13 cellular contexts compared by ENCODE assay signal in genomic region chr1:147168626-147169058, GRCh38. TPM values are rescaled to one million over a fixed set of nuclear protein-coding genes. Genes with fewer than 3 reads are reported as not detected.
DNase-seq lines count a peak whose midpoint lies in the region; ATAC-seq and TF ChIP-seq lines count a peak whose summit lies in the region.
"Had no signal": no experiment of that assay in that cellular context is flagged by ENCODE, and none has a peak within 500 bp of the region (broad histone marks: within the 10 kb centered on the region; RNA-seq: fewer than 3 reads in every experiment).

No MANE protein-coding gene starts in this region.

- no peak overlapping the region for H3K56ac ChIP-seq in IMR-90 (ENCODE audit: extremely low read depth, insufficient read depth, low read length)

- peaks cover 4% of the 10 kb centered on the region for H4K20me1 ChIP-seq in IMR-90 (ENCODE audit: insufficient read depth, low read length)

- no peak overlapping the region for H4K8ac ChIP-seq in IMR-90 (ENCODE audit: low read depth in 2 of 2, low read length in 2 of 2)

- no peak overlapping the region for H2BK20ac ChIP-seq in IMR-90 (ENCODE audit: low read depth, low read length)

- H4K5ac ChIP-seq in IMR-90 (ENCODE audit: low read depth, low read length), result no peak overlapping the region; the same call in 1 of the 2 replicates

- peaks cover 40% of the 10 kb centered on the region for H3K4me1 Mint-ChIP-seq in nephron progenitor cell

- no peak for TF ChIP-seq CTCF in BE2C (IDR thresholded peaks at IDR 0.05; ENCODE audit: low read depth, low read length)
- TF ChIP-seq CTCF in IMR-90 (conservative IDR thresholded peaks at IDR 0.05; ENCODE audit: low read depth, low read length), result no peak
- no peak for TF ChIP-seq CTCF in VCaP (conservative IDR thresholded peaks at IDR 0.05)
- TF ChIP-seq CTCF in nephron progenitor cell (IDR thresholded peaks at IDR 0.05), result no peak
- TF ChIP-seq CTCF in GM20000 (IDR thresholded peaks at IDR 0.05; ENCODE audit: extremely low read depth, missing control alignments), result no peak

- H3K9me3 ChIP-seq in BE2C (no peaks in the 10 kb centered on the region), IMR-90 (ENCODE audit: control insufficient read depth, insufficient read depth, low read length) (no peaks in the 10 kb centered on the region)

- peak overlapping the region; percentile 37 for H3K4ac ChIP-seq in IMR-90 (ENCODE audit: low read depth, low read length)

- H3K27ac Mint-ChIP-seq in nephron progenitor cell, result no peak overlapping the region
- H3K27ac Mint-ChIP-seq: activated CD8-positive, alpha-beta T cell treated with anti-CD3 and anti-CD28 coated beads, Interleukin-2, amount 10 ng/mL, durations not matched to agents 7 days and 5 days had no signal

- WGBS in IMR-90 (ENCODE audit: extremely low coverage in 2 of 2, insufficient read length in 1 of 2), 2 experiments, result no CpG with 5 or more reads among the region's 2 CpGs

- CTCF ChIA-PET in IMR-90 (lab: Yijun Ruan, JAX), result interaction anchor here (1.4 kb wide), 1 partner anchor 74 kb away, joined by 3 read pairs; the partner anchor contains the start of gene CHD1L

- no peaks in the 10 kb centered on the region for H3K27me3 ChIP-seq in BE2C
- H3K27me3 ChIP-seq in IMR-90 (ENCODE audit: control insufficient read depth, insufficient read depth, low read length), result no peaks in the 10 kb centered on the region

- peak overlapping the region; percentile 36; the same call in 1 of the 2 replicates for H3K18ac ChIP-seq in IMR-90 (ENCODE audit: low read depth, low read length)

- H3K79me1 ChIP-seq in IMR-90 (ENCODE audit: low read depth in 1 of 2, low read length in 2 of 2), result peaks cover 22 to 35% of the 10 kb centered on the region in 2 experiments

- peak overlapping the region; percentile 68 for H4K91ac ChIP-seq in IMR-90 (ENCODE audit: insufficient read depth, low read depth, low read length)

- H3K27ac ChIP-seq in IMR-90 (ENCODE audit: insufficient read depth, low read length) (peak overlapping the region; percentile 48; the same call in 1 of the 2 replicates), VCaP (peak overlapping the region; percentile 25)
- H3K27ac ChIP-seq: coronary artery had no signal

- no peak overlapping the region for H3K4me3 ChIP-seq in BE2C (ENCODE audit: low read depth, low read length)
- H3K4me3 ChIP-seq in IMR-90 (ENCODE audit: insufficient read depth, low read depth, low read length), result no peak overlapping the region
- H3K4me3 ChIP-seq: coronary artery had no signal

- dilution Hi-C loops in IMR-90 (cut with HindIII; ENCODE audit: low sequenced_read_pairs, unreplicated experiment), result no loop called here

- no peak overlapping the region for H3K23ac ChIP-seq in IMR-90 (ENCODE audit: low read depth, low read length)

- H2BK15ac ChIP-seq in IMR-90 (ENCODE audit: low read depth, low read length), result peak overlapping the region; percentile 32; the same call in 1 of the 3 replicates

- no peak overlapping the region for H2AFZ ChIP-seq in IMR-90 (replicated peaks; ENCODE audit: low read length, poor library complexity)

- peaks cover 8% of the 10 kb centered on the region for H3K9me1 ChIP-seq in IMR-90 (ENCODE audit: insufficient read depth, low read length)

- peak overlapping the region; percentile 39 for H3K4me2 ChIP-seq in IMR-90 (ENCODE audit: low read depth, low read length)

- no peak overlapping the region for H3K9ac ChIP-seq in IMR-90 (ENCODE audit: low read depth, low read length)

- intact Hi-C loops in IMR-90 (cut with micrococcal nuclease), result no loop called here

- TF ChIP-seq RAD21 in IMR-90 (IDR thresholded peaks at IDR 0.05; ENCODE audit: low read length), result no peak

- peaks cover 4% of the 10 kb centered on the region for H3K9me3 Mint-ChIP-seq in nephron progenitor cell
- H3K9me3 Mint-ChIP-seq: CD4-positive, alpha-beta memory T cell had no signal

- in situ Hi-C loops in IMR-90 (cut with MboI; ENCODE audit: low sequenced_read_pairs), result no loop called here

- no TSS peak for BruUV-seq in IMR-90 (replicated peaks; lab: Mats Ljungman, UMichigan)

- H2AK9ac ChIP-seq in IMR-90 (replicated peaks; ENCODE audit: low read depth, low read length, poor library complexity), result no peak overlapping the region

- H3K27me3 Mint-ChIP-seq in nephron progenitor cell (ENCODE audit: low read depth, poor library complexity), result no peaks in the 10 kb centered on the region
- H3K27me3 Mint-ChIP-seq: CD4-positive, alpha-beta memory T cell had no signal

- H3K36me3 ChIP-seq in BE2C (peaks cover 13% of the 10 kb centered on the region), IMR-90 (ENCODE audit: control insufficient read depth, insufficient read depth, low read length) (peaks cover 8% of the 10 kb centered on the region)

- peaks cover 9% of the 10 kb centered on the region; the same call in 1 of the 2 replicates for H3K4me1 ChIP-seq in BE2C
- H3K4me1 ChIP-seq in IMR-90 (ENCODE audit: control insufficient read depth, insufficient read depth, low read length), result peaks cover 10% of the 10 kb centered on the region

- H3K36me3 Mint-ChIP-seq in nephron progenitor cell (ENCODE audit: low read depth), result peaks cover 40% of the 10 kb centered on the region

- peak overlapping the region; percentile 36; the same call in 1 of the 2 replicates for H2AK5ac ChIP-seq in IMR-90 (ENCODE audit: low read depth, low read length)

- no peak for TF ChIP-seq POLR2A in IMR-90 (IDR thresholded peaks at IDR 0.05; ENCODE audit: low read depth, low read length)

- POLR2A ChIA-PET in IMR-90 (lab: Charles Lee; ENCODE audit: unreplicated experiment), result no interaction called here

- H3K14ac ChIP-seq in IMR-90 (replicated peaks; ENCODE audit: low read depth, low read length), result peak overlapping the region; percentile 77; the same call in 1 of the 2 replicates

- no peak for ATAC-seq in IMR-90 (ENCODE audit: low read depth)
- ATAC-seq: activated CD8-positive, alpha-beta T cell treated with anti-CD3 and anti-CD28 coated beads, Interleukin-2, amount 10 ng/mL, durations not matched to agents 7 days and 5 days had no signal

- no peak overlapping the region for H3K4me3 Mint-ChIP-seq in nephron progenitor cell
- H3K4me3 Mint-ChIP-seq: activated CD8-positive, alpha-beta T cell treated with anti-CD3 and anti-CD28 coated beads, Interleukin-2, amount 10 ng/mL, durations not matched to agents 7 days and 5 days; CD4-positive, alpha-beta memory T cell had no signal

- peak overlapping the region; percentile 47 for H2BK120ac ChIP-seq in IMR-90 (ENCODE audit: low read depth, low read length)

- DNase-seq in BE2C (peak; percentile 65), IMR-90 (peak; percentile 42), islet precursor cell (peak; percentile 50), occipital lobe (lab: John Stamatoyannopoulos, UW) (no peak), nephron progenitor cell (no peak), nucleus accumbens (lab: John Stamatoyannopoulos, UW) (no peak), GM20000 (ENCODE audit: low spot score) (no peak)
- DNase-seq: activated CD8-positive, alpha-beta T cell treated with anti-CD3 and anti-CD28 coated beads, Interleukin-2, amount 10 ng/mL, durations not matched to agents 7 days and 5 days; CD4-positive, alpha-beta memory T cell; KG1; retina had no signal

- H2BK5ac ChIP-seq in IMR-90 (ENCODE audit: low read depth, low read length, poor library complexity, severe bottlenecking), result peak overlapping the region; percentile 79

TF ChIP-seq in IMR-90, 13 proteins besides CTCF, POLR2A, EP300 and RAD21:
- TF ChIP-seq NFE2L2 (IDR thresholded peaks at IDR 0.05; ENCODE audit: low read depth, low read length) (no peak), RCOR1 (IDR thresholded peaks at IDR 0.05; ENCODE audit: insufficient replicate concordance, low read length) (no peak)
- TF ChIP-seq, protein P1, sequence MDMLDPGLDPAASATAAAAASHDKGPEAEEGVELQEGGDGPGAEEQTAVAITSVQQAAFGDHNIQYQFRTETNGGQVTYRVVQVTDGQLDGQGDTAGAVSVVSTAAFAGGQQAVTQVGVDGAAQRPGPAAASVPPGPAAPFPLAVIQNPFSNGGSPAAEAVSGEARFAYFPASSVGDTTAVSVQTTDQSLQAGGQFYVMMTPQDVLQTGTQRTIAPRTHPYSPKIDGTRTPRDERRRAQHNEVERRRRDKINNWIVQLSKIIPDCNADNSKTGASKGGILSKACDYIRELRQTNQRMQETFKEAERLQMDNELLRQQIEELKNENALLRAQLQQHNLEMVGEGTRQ (IDR thresholded peaks at IDR 0.05; ENCODE audit: low read depth, low read length), result no peak

RNA-seq across cellular contexts. Expression of gene PRKAB2, which starts 3.6 kb away (rescaled TPM):
- polyA plus RNA-seq in BE2C (2012; ENCODE audit: insufficient read depth, insufficient read length, low read depth), result 18.1 TPM
- total RNA-seq in IMR-90 (2012; rRNA removed) (8.4 and 10.6 TPM in 2 replicates), occipital lobe (33.4 TPM)
- 9.7 and 11.0 TPM in 2 replicates for polyA plus RNA-seq in IMR-90 (2012; rRNA removed)
- polyA plus RNA-seq in IMR-90 (2012; cell fraction: cytosol; rRNA removed), result 2.7 and 2.9 TPM in 2 replicates
- polyA plus RNA-seq in IMR-90 (2012; cell fraction: nucleus; rRNA removed; ENCODE audit: low replicate concordance), result 11.9 and 42.6 TPM in 2 replicates

RNA-seq across cellular contexts. Expression of gene FMO5, which starts 56.5 kb away (rescaled TPM):
- 0.57 TPM for polyA plus RNA-seq in BE2C (2012; ENCODE audit: insufficient read depth, insufficient read length, low read depth)
- 0.36 and 0.83 TPM in 2 replicates for total RNA-seq in IMR-90 (2012; rRNA removed)
- 0.50 and 0.51 TPM in 2 replicates for polyA plus RNA-seq in IMR-90 (2012; rRNA removed)
- 0.01 and 0.10 TPM in 2 replicates for polyA plus RNA-seq in IMR-90 (2012; cell fraction: cytosol; rRNA removed)
- 0.29 and 1.3 TPM in 2 replicates for polyA plus RNA-seq in IMR-90 (2012; cell fraction: nucleus; rRNA removed; ENCODE audit: low replicate concordance)
- total RNA-seq in occipital lobe, result 0.62 TPM

Comparison
In these comparisons a context has a peak if more than half of its experiments do, and no peak if none do; other contexts are left out.
1. DNase-seq: peak in BE2C (single experiment), IMR-90 (single experiment) and islet precursor cell (single experiment); none in occipital lobe (single experiment), nephron progenitor cell (single experiment), nucleus accumbens (0 of 56) and GM20000 (single experiment).